In genomic region chr5:94111209-94112004, GRCh38 we compare ENCODE assay signal across 8 cellular contexts.
DNase-seq lines count a peak whose midpoint lies in the region; TF ChIP-seq lines count a peak whose summit lies in the region.

No MANE protein-coding gene starts in this region.

- no peak for TF ChIP-seq CTCF in GM20000 (IDR thresholded peaks at IDR 0.05; ENCODE audit: extremely low read depth, missing control alignments)

- H3K4me1 ChIP-seq in effector memory CD4-positive, alpha-beta T cell (ENCODE audit: control insufficient read depth, insufficient read depth, low read length, poor library complexity, severe bottlenecking) = peaks cover 8% of the 10 kb centered on the region

- no peaks in the 10 kb centered on the region for H3K36me3 ChIP-seq in effector memory CD4-positive, alpha-beta T cell (ENCODE audit: control insufficient read depth, insufficient read depth, low read length)

- peak overlapping the region; percentile 80 for H3K4me3 ChIP-seq in effector memory CD4-positive, alpha-beta T cell (ENCODE audit: insufficient read depth, low read depth, low read length, poor library complexity, severe bottlenecking)

- H3K9me3 ChIP-seq in effector memory CD4-positive, alpha-beta T cell (ENCODE audit: control insufficient read depth, low read length) = no peaks in the 10 kb centered on the region

- no peaks in the 10 kb centered on the region for H3K27me3 ChIP-seq in effector memory CD4-positive, alpha-beta T cell (replicated peaks; ENCODE audit: control insufficient read depth, insufficient read depth, low read length, poor library complexity, severe bottlenecking)

- peak overlapping the region; percentile 71 for H3K27ac ChIP-seq in effector memory CD4-positive, alpha-beta T cell (ENCODE audit: insufficient read depth, low read length, poor library complexity, severe bottlenecking)

- DNase-seq in COLO829 (ENCODE audit: low spot score) (peak; percentile 72), GM20000 (ENCODE audit: low spot score) (peak; percentile 89), HS-5 (ENCODE audit: low read depth) (peak; percentile 85), NK-92 (lab: John Stamatoyannopoulos, UW; ENCODE audit: unreplicated experiment) (peak; percentile 32), medulla oblongata (ENCODE audit: extremely low spot score) (peak; percentile 94)
- peak; percentile 95 for DNase-seq in activated CD8-positive, alpha-beta memory T cell treated with anti-CD3 and anti-CD28 coated beads for 24 hours
- DNase-seq in effector memory CD4-positive, alpha-beta T cell = peak; percentile 86 to 89 (median 86)
- peak; percentile 85 to 91 (median 87) for DNase-seq in stimulated activated CD4-positive, alpha-beta T cell treated with anti-CD3 and anti-CD28 coated beads, TNF-alpha, amount 100 ng/mL, for 48 hours (ENCODE audit: low read depth in 3 of 3)

Comparison
In these comparisons a context has a peak if more than half of its experiments do, and no peak if none do; other contexts are left out.
1. Peak in every context shown above with its lines: DNase-seq, H3K4me3 ChIP-seq and H3K27ac ChIP-seq.
2. DNase-seq: peak in every context shown above with its lines; median percentile 95 in activated CD8-positive, alpha-beta memory T cell treated with anti-CD3 and anti-CD28 coated beads for 24 hours; 94 in medulla oblongata; 89 in GM20000; 87 in stimulated activated CD4-positive, alpha-beta T cell treated with anti-CD3 and anti-CD28 coated beads, TNF-alpha, amount 100 ng/mL, for 48 hours; 86 in effector memory CD4-positive, alpha-beta T cell; 85 in HS-5; 72 in COLO829; 32 in NK-92.